6 cellular contexts compared by ENCODE assay signal in genomic region chr21:5051303-5052018, GRCh38.
DNase-seq lines count a peak whose midpoint lies in the region; ATAC-seq lines count a peak whose summit lies in the region.
"Not testable (repeated sequence)": the region's sequence is repeated elsewhere in the genome, so short reads cannot be mapped to it uniquely, and the experiment has no call there.

No MANE protein-coding gene starts in this region.

- H3K4me3 Mint-ChIP-seq in T-helper 17 cell = peak overlapping the region; percentile 69
- not testable (repeated sequence) for H3K4me3 Mint-ChIP-seq in activated CD4-positive, alpha-beta memory T cell treated with anti-CD3 and anti-CD28 coated beads for 36 hours; activated T-cell treated with anti-CD3 and anti-CD28 coated beads, Interleukin-2, amount 50 U/mL, for 4 hours; activated T-helper 2 cell treated with anti-CD3 and anti-CD28 coated beads, Interferon-gamma antibody, Interleukin-2, Interleukin-4, amounts not matched to agents 10 μg/mL and 5 μg/mL and 100 μg/mL, durations not matched to agents 14 hours and 24 hours and 36 hours (ENCODE audit: low read depth); stimulated activated effector memory CD8-positive, alpha-beta T cell treated with anti-CD3 and anti-CD28 coated beads, Interleukin-12 subunit alpha, Interleukin-12 subunit beta, amount 100 ng/mL, for 72 hours
- H3K4me3 Mint-ChIP-seq in activated naive CD8-positive, alpha-beta T cell treated with anti-CD3 and anti-CD28 coated beads for 36 hours = peak overlapping the region; percentile 22

- H3K36me3 Mint-ChIP-seq in T-helper 17 cell (ENCODE audit: low read depth); activated CD4-positive, alpha-beta memory T cell treated with anti-CD3 and anti-CD28 coated beads for 36 hours; activated T-cell treated with anti-CD3 and anti-CD28 coated beads, Interleukin-2, amount 50 U/mL, for 4 hours (ENCODE audit: insufficient read depth); activated T-helper 2 cell treated with anti-CD3 and anti-CD28 coated beads, Interferon-gamma antibody, Interleukin-2, Interleukin-4, amounts not matched to agents 10 μg/mL and 5 μg/mL and 100 μg/mL, durations not matched to agents 14 hours and 24 hours and 36 hours (ENCODE audit: low read depth); activated naive CD8-positive, alpha-beta T cell treated with anti-CD3 and anti-CD28 coated beads for 36 hours; stimulated activated effector memory CD8-positive, alpha-beta T cell treated with anti-CD3 and anti-CD28 coated beads, Interleukin-12 subunit alpha, Interleukin-12 subunit beta, amount 100 ng/mL, for 72 hours: not testable (repeated sequence)

- not testable (repeated sequence) for ATAC-seq in T-helper 17 cell
- peak; percentile 45 to 48 for ATAC-seq in activated T-cell treated with anti-CD3 and anti-CD28 coated beads, Interleukin-2, amount 50 U/mL, for 4 hours
- peak; percentile 83 for ATAC-seq in stimulated activated effector memory CD8-positive, alpha-beta T cell treated with anti-CD3 and anti-CD28 coated beads, Interleukin-12 subunit alpha, Interleukin-12 subunit beta, amount 100 ng/mL, for 72 hours

- DNase-seq in T-helper 17 cell; activated CD4-positive, alpha-beta memory T cell treated with anti-CD3 and anti-CD28 coated beads for 36 hours; activated T-cell treated with anti-CD3 and anti-CD28 coated beads, Interleukin-2, amount 50 U/mL, for 4 hours; activated T-helper 2 cell treated with anti-CD3 and anti-CD28 coated beads, Interferon-gamma antibody, Interleukin-2, Interleukin-4, amounts not matched to agents 10 μg/mL and 5 μg/mL and 100 μg/mL, durations not matched to agents 14 hours and 24 hours and 36 hours (ENCODE audit: low spot score); activated naive CD8-positive, alpha-beta T cell treated with anti-CD3 and anti-CD28 coated beads for 36 hours; stimulated activated effector memory CD8-positive, alpha-beta T cell treated with anti-CD3 and anti-CD28 coated beads, Interleukin-12 subunit alpha, Interleukin-12 subunit beta, amount 100 ng/mL, for 72 hours (ENCODE audit: low spot score in 2 of 2): not testable (repeated sequence)

- H3K27me3 Mint-ChIP-seq in T-helper 17 cell; activated CD4-positive, alpha-beta memory T cell treated with anti-CD3 and anti-CD28 coated beads for 36 hours; activated T-cell treated with anti-CD3 and anti-CD28 coated beads, Interleukin-2, amount 50 U/mL, for 4 hours (ENCODE audit: low read depth); activated T-helper 2 cell treated with anti-CD3 and anti-CD28 coated beads, Interferon-gamma antibody, Interleukin-2, Interleukin-4, amounts not matched to agents 10 μg/mL and 5 μg/mL and 100 μg/mL, durations not matched to agents 14 hours and 24 hours and 36 hours (ENCODE audit: low read depth); activated naive CD8-positive, alpha-beta T cell treated with anti-CD3 and anti-CD28 coated beads for 36 hours: not testable (repeated sequence)

- POLR2A ChIA-PET in activated CD4-positive, alpha-beta memory T cell treated with anti-CD3 and anti-CD28 coated beads for 36 hours (lab: Charles Lee) = not testable (repeated sequence)

- not testable (repeated sequence) for H3K9me3 Mint-ChIP-seq in activated CD4-positive, alpha-beta memory T cell treated with anti-CD3 and anti-CD28 coated beads for 36 hours; activated T-cell treated with anti-CD3 and anti-CD28 coated beads, Interleukin-2, amount 50 U/mL, for 4 hours; activated T-helper 2 cell treated with anti-CD3 and anti-CD28 coated beads, Interferon-gamma antibody, Interleukin-2, Interleukin-4, amounts not matched to agents 10 μg/mL and 5 μg/mL and 100 μg/mL, durations not matched to agents 14 hours and 24 hours and 36 hours; activated naive CD8-positive, alpha-beta T cell treated with anti-CD3 and anti-CD28 coated beads for 36 hours; stimulated activated effector memory CD8-positive, alpha-beta T cell treated with anti-CD3 and anti-CD28 coated beads, Interleukin-12 subunit alpha, Interleukin-12 subunit beta, amount 100 ng/mL, for 72 hours

- H3K27ac Mint-ChIP-seq in T-helper 17 cell; stimulated activated effector memory CD8-positive, alpha-beta T cell treated with anti-CD3 and anti-CD28 coated beads, Interleukin-12 subunit alpha, Interleukin-12 subunit beta, amount 100 ng/mL, for 72 hours: not testable (repeated sequence)
- H3K27ac Mint-ChIP-seq in activated CD4-positive, alpha-beta memory T cell treated with anti-CD3 and anti-CD28 coated beads for 36 hours = peak overlapping the region; percentile 51
- H3K27ac Mint-ChIP-seq in activated T-helper 2 cell treated with anti-CD3 and anti-CD28 coated beads, Interferon-gamma antibody, Interleukin-2, Interleukin-4, amounts not matched to agents 10 μg/mL and 5 μg/mL and 100 μg/mL, durations not matched to agents 14 hours and 24 hours and 36 hours = peak overlapping the region; percentile 36
- peak overlapping the region; percentile 62 for H3K27ac Mint-ChIP-seq in activated naive CD8-positive, alpha-beta T cell treated with anti-CD3 and anti-CD28 coated beads for 36 hours

- CTCF ChIA-PET in activated CD4-positive, alpha-beta memory T cell treated with anti-CD3 and anti-CD28 coated beads for 36 hours (lab: Charles Lee) = not testable (repeated sequence)

- H3K4me1 Mint-ChIP-seq in T-helper 17 cell; activated CD4-positive, alpha-beta memory T cell treated with anti-CD3 and anti-CD28 coated beads for 36 hours (ENCODE audit: low read depth); activated T-cell treated with anti-CD3 and anti-CD28 coated beads, Interleukin-2, amount 50 U/mL, for 4 hours (ENCODE audit: low read depth); activated T-helper 2 cell treated with anti-CD3 and anti-CD28 coated beads, Interferon-gamma antibody, Interleukin-2, Interleukin-4, amounts not matched to agents 10 μg/mL and 5 μg/mL and 100 μg/mL, durations not matched to agents 14 hours and 24 hours and 36 hours (ENCODE audit: low read depth); activated naive CD8-positive, alpha-beta T cell treated with anti-CD3 and anti-CD28 coated beads for 36 hours; stimulated activated effector memory CD8-positive, alpha-beta T cell treated with anti-CD3 and anti-CD28 coated beads, Interleukin-12 subunit alpha, Interleukin-12 subunit beta, amount 100 ng/mL, for 72 hours: not testable (repeated sequence)

- not testable (repeated sequence) for H3K9me3 ChIP-seq in T-helper 17 cell (ENCODE audit: control insufficient read depth, low read length, poor library complexity, severe bottlenecking)

- intact Hi-C loops in activated CD4-positive, alpha-beta memory T cell treated with anti-CD3 and anti-CD28 coated beads for 36 hours (cut with micrococcal nuclease); activated T-helper 2 cell treated with anti-CD3 and anti-CD28 coated beads, Interferon-gamma antibody, Interleukin-2, Interleukin-4, amounts not matched to agents 10 μg/mL and 5 μg/mL and 100 μg/mL, durations not matched to agents 14 hours and 24 hours and 36 hours (cut with micrococcal nuclease): not testable (repeated sequence)
